In genomic region chr12:112936927-112937326, GRCh38 we compare ENCODE assay signal across 12 cellular contexts. TPM values are rescaled to one million over a fixed set of nuclear protein-coding genes. Genes with fewer than 3 reads are reported as not detected.
DNase-seq lines count a peak whose midpoint lies in the region; ATAC-seq, FAIRE-seq and TF ChIP-seq lines count a peak whose summit lies in the region.
"Had no signal": no experiment of that assay in that cellular context is flagged by ENCODE, and none has a peak within 500 bp of the region (broad histone marks: within the 10 kb centered on the region; RNA-seq: fewer than 3 reads in every experiment).

No MANE protein-coding gene starts in this region.

- peak overlapping the region; percentile 36 for H3K27ac Mint-ChIP-seq in activated naive CD8-positive, alpha-beta T cell

- H3K4me3 ChIP-seq in HepG2 (replicated peaks in 1 of 3; ENCODE audit: insufficient read depth in 1 of 3, low read depth in 2 of 3, low read length in 3 of 3) (no peak overlapping the region), right lobe of liver (no peak overlapping the region), left lung (no peak overlapping the region), sigmoid colon (no peak overlapping the region)
- H3K4me3 ChIP-seq: Peyer's patch had no signal

- peaks cover 39% of the 10 kb centered on the region for H3K4me1 Mint-ChIP-seq in activated naive CD8-positive, alpha-beta T cell (ENCODE audit: low read depth)

- peak overlapping the region; percentile 90 for H3K4me3 Mint-ChIP-seq in activated naive CD8-positive, alpha-beta T cell

- CTCF ChIA-PET in HepG2 (lab: Yijun Ruan, JAX; ENCODE audit: low intra/inter-chr PET ratio, low total read pairs), result no interaction called here

- H3K9ac ChIP-seq in HepG2 (ENCODE audit: insufficient read depth, low read depth, low read length), result no peak overlapping the region

- TF ChIP-seq RAD21 in HepG2 (CRISPR knock-in tag; IDR thresholded peaks at IDR 0.05), result no peak

- H3K36me3 ChIP-seq in HepG2 (replicated peaks in 1 of 2; ENCODE audit: control insufficient read depth in 1 of 2, insufficient read depth in 2 of 2, low read length in 2 of 2) (no peaks in the 10 kb centered on the region; a peak in 1 of 5 replicates), right lobe of liver (no peaks in the 10 kb centered on the region), left lung (peaks cover 0 to 10% of the 10 kb centered on the region in 2 donors), sigmoid colon (no peaks in the 10 kb centered on the region)
- H3K36me3 ChIP-seq: Peyer's patch had no signal

- H3K9me3 ChIP-seq in HepG2 (ENCODE audit: low read length) (no peaks in the 10 kb centered on the region), right lobe of liver (no peaks in the 10 kb centered on the region), left lung (no peaks in the 10 kb centered on the region), sigmoid colon (no peaks in the 10 kb centered on the region)
- H3K9me3 ChIP-seq: Peyer's patch had no signal

- no peak for FAIRE-seq in HepG2 (lab: Jason Lieb, UNC)

- H3K27me3 Mint-ChIP-seq in activated naive CD8-positive, alpha-beta T cell, result no peaks in the 10 kb centered on the region

- no peaks in the 10 kb centered on the region for H3K9me3 Mint-ChIP-seq in activated naive CD8-positive, alpha-beta T cell (ENCODE audit: low read depth)

- peak overlapping the region; percentile 93 for H3K4me2 ChIP-seq in HepG2 (ENCODE audit: low read depth, low read length)

- in situ Hi-C loops in HepG2 (cut with HindIII; ENCODE audit: extremely low pct_ligation_motif_present, low pct_unique_long_range_greater_than_20kb), result no loop called here

- no peak for TF ChIP-seq POLR2A in HepG2 (IDR thresholded peaks at IDR 0.05; ENCODE audit: insufficient read depth in 1 of 2, low read depth in 2 of 2, low read length in 2 of 2)
- TF ChIP-seq POLR2A in right lobe of liver (IDR thresholded peaks at IDR 0.05), result no peak
- TF ChIP-seq POLR2A in sigmoid colon (IDR thresholded peaks at IDR 0.05), result no peak

- H3K27me3 ChIP-seq in HepG2 (ENCODE audit: control insufficient read depth in 1 of 2, insufficient read depth in 2 of 2, low read length in 2 of 2) (no peaks in the 10 kb centered on the region; a peak in 1 of 5 replicates), right lobe of liver (no peaks in the 10 kb centered on the region), left lung (no peaks in the 10 kb centered on the region), sigmoid colon (no peaks in the 10 kb centered on the region)
- H3K27me3 ChIP-seq: Peyer's patch had no signal

- no peaks in the 10 kb centered on the region for H3K79me2 ChIP-seq in HepG2 (ENCODE audit: insufficient read depth, low read length)

- ATAC-seq in HepG2, result no peak
- no peak for ATAC-seq in right lobe of liver
- peak; percentile 10 for ATAC-seq in left lung
- ATAC-seq in left ventricle myocardium superior, result no peak

- TF ChIP-seq EP300 in HepG2 (IDR thresholded peaks at IDR 0.05; ENCODE audit: low read depth in 2 of 2, low read length in 2 of 2) (no peak), HepG2 (CRISPR knock-in tag; IDR thresholded peaks at IDR 0.05; ENCODE audit: borderline replicate concordance) (no peak), sigmoid colon (IDR thresholded peaks at IDR 0.05) (no peak)

- intact Hi-C loops in HepG2 (cut with micrococcal nuclease; ENCODE audit: unreplicated experiment) (no loop called here), right lobe of liver (cut with DNase I) (no loop called here), left lung (cut with DNase I) (no loop called here), sigmoid colon (cut with DNase I) (no loop called here), left ventricle myocardium superior (cut with micrococcal nuclease) (no loop called here)

- POLR2A ChIA-PET in HepG2 (lab: Yijun Ruan, JAX), result interaction anchor here (1.4 to 2.1 kb wide), 3 partner anchors 8 to 30 kb away, joined by 3 to 19 read pairs (median 13); partner anchors contain the start of gene OAS1

- H4K20me1 ChIP-seq in HepG2 (ENCODE audit: insufficient read depth, low read length), result no peaks in the 10 kb centered on the region

- H3K27ac ChIP-seq in HepG2 (ENCODE audit: extremely low read length, insufficient read depth, low read length), result no peak overlapping the region
- H3K27ac ChIP-seq in right lobe of liver, result no peak overlapping the region
- H3K27ac ChIP-seq in left lung, result peak overlapping the region in 1 of 2 donors; percentile 86
- peak overlapping the region in 1 of 4 donors; percentile 76 for H3K27ac ChIP-seq in sigmoid colon
- H3K27ac ChIP-seq: C4-2B had no signal

- WGBS in HepG2 (ENCODE audit: low lambda C conversion rate), result 2% methylated on average over 2 of the region's 2 CpGs
- WGBS in right lobe of liver (ENCODE audit: insufficient coverage, low coverage, low lambda C conversion rate, missing lambda C conversion rate), result 31% methylated on average over 2 of the region's 2 CpGs
- 48 to 50% methylated on average over 2 of the region's 2 CpGs for WGBS in sigmoid colon, 2 donors

- no peaks in the 10 kb centered on the region for H3K36me3 Mint-ChIP-seq in activated naive CD8-positive, alpha-beta T cell

- DNase-seq in HepG2 (ENCODE audit: low spot score) (no peak), right lobe of liver (no peak), left lung (no peak), sigmoid colon (no peak), left ventricle myocardium superior (no peak), middle frontal gyrus (ENCODE audit: extremely low spot score, low spot score) (no peak), AML-193 (lab: John Stamatoyannopoulos, UW) (no peak)
- DNase-seq: kidney glomerular epithelial cell, NCI-H2227 treated with DMSO at 0.1 percent for 48 hours, Peyer's patch had no signal

- H3K4me1 ChIP-seq in HepG2 (ENCODE audit: insufficient read depth, low read length) (peaks cover 34% of the 10 kb centered on the region), right lobe of liver (peaks cover 0 to 12% (median 3%) of the 10 kb centered on the region in 4 donors), left lung (peaks cover 11 to 36% of the 10 kb centered on the region in 2 donors), sigmoid colon (peaks cover 0 to 17% (median 13%) of the 10 kb centered on the region in 4 donors)

- peak overlapping the region; percentile 44 for H2AFZ ChIP-seq in HepG2 (ENCODE audit: low read length)

- TF ChIP-seq CTCF in HepG2 (CRISPR knock-in tag; IDR thresholded peaks at IDR 0.05) (no peak), right lobe of liver (IDR thresholded peaks at IDR 0.05) (no peak), left lung (IDR thresholded peaks at IDR 0.05) (no peak), sigmoid colon (IDR thresholded peaks at IDR 0.05) (no peak)

- BruUV-seq in HepG2 (replicated peaks; lab: Mats Ljungman, UMichigan), result no TSS peak

RNA-seq across cellular contexts. Expression of gene OAS3, which starts 1.3 kb away (rescaled TPM):
- total RNA-seq in HepG2 (2016; rRNA removed; fragmentation: Illumina TruSeq; extraction: Trizol) (10.5 and 16.7 TPM in 2 replicates), right lobe of liver (10 to 100 TPM in 1 of 6 experiments, 1 to 10 TPM in 5; 4.4 to 10.2 (median 7.2) TPM), left lung (10 to 100 TPM; 35.8 to 47.5 TPM), sigmoid colon (1 to 10 TPM; 1.8 to 8.9 (median 6.0) TPM), left ventricle myocardium superior (6.2 TPM)
- total RNA-seq in HepG2 (2016; cell fraction: cytosol; rRNA removed; fragmentation: Illumina TruSeq; extraction: Trizol; ENCODE audit: low read depth), result 0.79 and 0.81 TPM in 2 replicates
- 11.3 and 14.6 TPM in 2 replicates for total RNA-seq in HepG2 (2016; cell fraction: insoluble cytoplasmic fraction; rRNA removed; fragmentation: Illumina TruSeq; extraction: Trizol)
- total RNA-seq in HepG2 (2016; cell fraction: membrane; rRNA removed; fragmentation: Illumina TruSeq; extraction: Trizol), result 3.8 and 3.9 TPM in 2 replicates
- 8.6 and 11.6 TPM in 2 replicates for total RNA-seq in HepG2 (2016; cell fraction: nucleus; rRNA removed; fragmentation: Illumina TruSeq; extraction: Trizol)
- polyA plus RNA-seq in HepG2 (2011; rRNA removed) (4.8 and 6.7 TPM in 2 replicates), sigmoid colon (10 to 100 TPM in 2 of 3 donors, 1 to 10 TPM in 1; 5.4 to 37.0 (median 10.6) TPM)
- polyA plus RNA-seq in HepG2 (2011; cell fraction: cytosol; rRNA removed), result 3.6 TPM in 2 replicates
- 16.1 and 17.1 TPM in 2 replicates for polyA plus RNA-seq in HepG2 (2011; cell fraction: nucleus; rRNA removed)
- 4.8 and 5.6 TPM in 2 replicates for polyA plus RNA-seq in HepG2 (2012)
- polyA plus RNA-seq in HepG2 (2016; cell fraction: cytosol; fragmentation: Illumina TruSeq; extraction: Trizol; ENCODE audit: low read depth), result 0.70 and 0.71 TPM in 2 replicates
- 12.8 and 14.3 TPM in 2 replicates for polyA plus RNA-seq in HepG2 (2016; cell fraction: insoluble cytoplasmic fraction; fragmentation: Illumina TruSeq; extraction: Trizol; ENCODE audit: low read depth)
- 2.1 and 2.2 TPM in 2 replicates for polyA plus RNA-seq in HepG2 (2016; cell fraction: membrane; fragmentation: Illumina TruSeq; extraction: Trizol; ENCODE audit: low read depth)
- 10.5 and 12.9 TPM in 2 replicates for polyA plus RNA-seq in HepG2 (2016; cell fraction: nucleus; fragmentation: Illumina TruSeq; extraction: Trizol; ENCODE audit: insufficient read depth, low read depth)
- 35.2 and 111 TPM in 2 replicates for polyA minus RNA-seq in HepG2 (2011; rRNA and poly(A)+ RNA removed; ENCODE audit: low replicate concordance)
- polyA minus RNA-seq in HepG2 (2011; cell fraction: cytosol; rRNA and poly(A)+ RNA removed), result 6.7 and 6.8 TPM in 2 replicates
- 12.4 and 16.2 TPM in 2 replicates for polyA minus RNA-seq in HepG2 (2011; cell fraction: nucleus; rRNA and poly(A)+ RNA removed)

RNA-seq across cellular contexts. Expression of gene OAS1, which starts 30.2 kb away (rescaled TPM):
- total RNA-seq in HepG2 (2016; rRNA removed; fragmentation: Illumina TruSeq; extraction: Trizol) (6.5 and 7.5 TPM in 2 replicates), right lobe of liver (10 to 100 TPM; 19.2 to 23.0 (median 22.5) TPM), left lung (10 to 100 TPM; 25.7 to 48.3 TPM), sigmoid colon (10 to 100 TPM in 2 of 4 donors, 1 to 10 TPM in 2; 8.9 to 18.5 (median 10.4) TPM), left ventricle myocardium superior (8.1 TPM)
- total RNA-seq in HepG2 (2016; cell fraction: cytosol; rRNA removed; fragmentation: Illumina TruSeq; extraction: Trizol; ENCODE audit: low read depth), result 1.1 and 1.7 TPM in 2 replicates
- 6.6 and 7.4 TPM in 2 replicates for total RNA-seq in HepG2 (2016; cell fraction: insoluble cytoplasmic fraction; rRNA removed; fragmentation: Illumina TruSeq; extraction: Trizol)
- total RNA-seq in HepG2 (2016; cell fraction: membrane; rRNA removed; fragmentation: Illumina TruSeq; extraction: Trizol), result 2.5 and 2.8 TPM in 2 replicates
- total RNA-seq in HepG2 (2016; cell fraction: nucleus; rRNA removed; fragmentation: Illumina TruSeq; extraction: Trizol), result 3.5 and 4.5 TPM in 2 replicates
- polyA plus RNA-seq in HepG2 (2011; rRNA removed) (10.6 and 17.5 TPM in 2 replicates), sigmoid colon (100 to 1,000 TPM; 109 to 259 (median 121) TPM)
- polyA plus RNA-seq in HepG2 (2011; cell fraction: cytosol; rRNA removed), result 12.2 and 13.8 TPM in 2 replicates
- 8.3 and 11.0 TPM in 2 replicates for polyA plus RNA-seq in HepG2 (2011; cell fraction: nucleus; rRNA removed)
- polyA plus RNA-seq in HepG2 (2012), result 7.5 and 8.1 TPM in 2 replicates
- polyA plus RNA-seq in HepG2 (2016; cell fraction: cytosol; fragmentation: Illumina TruSeq; extraction: Trizol; ENCODE audit: low read depth), result 1.2 and 1.9 TPM in 2 replicates
- 8.9 and 10.5 TPM in 2 replicates for polyA plus RNA-seq in HepG2 (2016; cell fraction: insoluble cytoplasmic fraction; fragmentation: Illumina TruSeq; extraction: Trizol; ENCODE audit: low read depth)
- polyA plus RNA-seq in HepG2 (2016; cell fraction: membrane; fragmentation: Illumina TruSeq; extraction: Trizol; ENCODE audit: low read depth), result 1.7 and 2.1 TPM in 2 replicates
- 5.1 and 5.6 TPM in 2 replicates for polyA plus RNA-seq in HepG2 (2016; cell fraction: nucleus; fragmentation: Illumina TruSeq; extraction: Trizol; ENCODE audit: insufficient read depth, low read depth)
- 18.8 and 54.6 TPM in 2 replicates for polyA minus RNA-seq in HepG2 (2011; rRNA and poly(A)+ RNA removed; ENCODE audit: low replicate concordance)
- polyA minus RNA-seq in HepG2 (2011; cell fraction: cytosol; rRNA and poly(A)+ RNA removed), result 4.9 and 5.5 TPM in 2 replicates
- polyA minus RNA-seq in HepG2 (2011; cell fraction: nucleus; rRNA and poly(A)+ RNA removed), result 6.3 and 12.1 TPM in 2 replicates

RNA-seq across cellular contexts. Expression of gene OAS2, which starts 41.4 kb away (rescaled TPM):
- total RNA-seq in HepG2 (2016; rRNA removed; fragmentation: Illumina TruSeq; extraction: Trizol), result 0.24 and 0.44 TPM in 2 replicates
- not detected in 2 replicates for total RNA-seq in HepG2 (2016; cell fraction: cytosol; rRNA removed; fragmentation: Illumina TruSeq; extraction: Trizol; ENCODE audit: low read depth)
- total RNA-seq in HepG2 (2016; cell fraction: insoluble cytoplasmic fraction; rRNA removed; fragmentation: Illumina TruSeq; extraction: Trizol), result 0.11 TPM in 1 of 2 replicates, not detected in the other
- 0.10 TPM in 1 of 2 replicates, not detected in the other for total RNA-seq in HepG2 (2016; cell fraction: membrane; rRNA removed; fragmentation: Illumina TruSeq; extraction: Trizol)
- total RNA-seq in HepG2 (2016; cell fraction: nucleus; rRNA removed; fragmentation: Illumina TruSeq; extraction: Trizol), result not detected in 2 replicates
- polyA plus RNA-seq in HepG2 (2011; rRNA removed), result 0.05 and 0.10 TPM in 2 replicates
- 0.07 and 0.09 TPM in 2 replicates for polyA plus RNA-seq in HepG2 (2011; cell fraction: cytosol; rRNA removed)
- polyA plus RNA-seq in HepG2 (2011; cell fraction: nucleus; rRNA removed), result 0.13 and 0.23 TPM in 2 replicates
- polyA plus RNA-seq in HepG2 (2012), result not detected in 2 replicates
- polyA plus RNA-seq in HepG2 (2016; cell fraction: cytosol; fragmentation: Illumina TruSeq; extraction: Trizol; ENCODE audit: low read depth), result not detected in 2 replicates
- polyA plus RNA-seq in HepG2 (2016; cell fraction: insoluble cytoplasmic fraction; fragmentation: Illumina TruSeq; extraction: Trizol; ENCODE audit: low read depth), result 0.20 TPM in 1 of 2 replicates, not detected in the other
- not detected in 2 replicates for polyA plus RNA-seq in HepG2 (2016; cell fraction: membrane; fragmentation: Illumina TruSeq; extraction: Trizol; ENCODE audit: low read depth)
- not detected in 2 replicates for polyA plus RNA-seq in HepG2 (2016; cell fraction: nucleus; fragmentation: Illumina TruSeq; extraction: Trizol; ENCODE audit: insufficient read depth, low read depth)
- polyA minus RNA-seq in HepG2 (2011; rRNA and poly(A)+ RNA removed; ENCODE audit: low replicate concordance), result 0.98 TPM in 1 of 2 replicates, not detected in the other
- polyA minus RNA-seq in HepG2 (2011; cell fraction: cytosol; rRNA and poly(A)+ RNA removed), result not detected in 2 replicates
- polyA minus RNA-seq in HepG2 (2011; cell fraction: nucleus; rRNA and poly(A)+ RNA removed), result not detected in 2 replicates
- 10 to 100 TPM in 1 of 6 experiments, 1 to 10 TPM in 5; 5.2 to 13.4 (median 7.1) TPM for total RNA-seq in right lobe of liver
- total RNA-seq in left lung, result 10 to 100 TPM; 24.0 to 35.3 TPM
- 1 to 10 TPM; 2.0 to 5.7 (median 2.9) TPM for total RNA-seq in sigmoid colon
- polyA plus RNA-seq in sigmoid colon, result 10 to 100 TPM in 1 of 3 donors, 1 to 10 TPM in 2; 3.9 to 28.8 (median 6.0) TPM
- 8.0 TPM for total RNA-seq in left ventricle myocardium superior
